Comparison of ENCODE assay signal across 25 cellular contexts in the genomic region with DNA sequence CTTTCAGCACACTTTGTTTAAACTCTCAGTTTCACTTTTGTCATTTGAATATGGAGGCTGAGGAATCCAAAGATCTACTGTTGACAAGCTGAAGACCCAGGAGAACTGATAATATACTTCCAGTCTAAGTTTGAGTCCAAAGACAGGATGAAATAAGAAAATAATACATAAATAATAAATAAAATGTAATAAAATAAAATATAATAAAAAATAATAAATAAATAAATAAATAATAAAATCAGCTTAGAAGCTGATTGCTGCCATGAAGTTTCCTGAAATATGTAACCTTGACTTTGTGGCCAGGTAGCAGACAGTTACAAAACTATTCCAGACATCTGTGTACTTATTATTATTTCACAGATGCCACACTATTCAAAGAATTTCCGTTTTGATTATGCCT. TPM values are rescaled to one million over a fixed set of nuclear protein-coding genes. Genes with fewer than 3 reads are reported as not detected.
"Had no signal": no experiment of that assay in that cellular context is flagged by ENCODE, and none has a peak within 500 bp of the region (broad histone marks: within the 10 kb centered on the region; RNA-seq: fewer than 3 reads in every experiment).

No MANE protein-coding gene starts in this region.

- H3K36me3 Mint-ChIP-seq: stimulated activated effector memory CD8-positive, alpha-beta T cell treated with anti-CD3 and anti-CD28 coated beads, Interleukin-12 subunit alpha, Interleukin-12 subunit beta, amount 100 ng/mL, for 72 hours; stimulated activated memory B cell treated with anti-CD40 and anti-IgM and Interleukin-4, amounts not matched to agents 10 μg/mL and 1 μg/mL and 100 μg/mL, for 72 hours; stimulated activated naive B cell treated with anti-CD40 and anti-IgM and Interleukin-4, amounts not matched to agents 10 μg/mL and 1 μg/mL and 100 μg/mL, for 72 hours; type B pancreatic cell had no signal

- H3K27me3 Mint-ChIP-seq: stimulated activated memory B cell treated with anti-CD40 and anti-IgM and Interleukin-4, amounts not matched to agents 10 μg/mL and 1 μg/mL and 100 μg/mL, for 72 hours; stimulated activated naive B cell treated with anti-CD40 and anti-IgM and Interleukin-4, amounts not matched to agents 10 μg/mL and 1 μg/mL and 100 μg/mL, for 72 hours; stimulated activated naive CD8-positive, alpha-beta T cell treated with anti-CD3 and anti-CD28 coated beads, Interleukin-15, amount 100 ng/mL, for 72 hours had no signal

- ATAC-seq: stimulated activated effector memory CD8-positive, alpha-beta T cell treated with anti-CD3 and anti-CD28 coated beads, Interleukin-12 subunit alpha, Interleukin-12 subunit beta, amount 100 ng/mL, for 72 hours; stimulated activated memory B cell treated with anti-CD40 and anti-IgM and Interleukin-4, amounts not matched to agents 10 μg/mL and 1 μg/mL and 100 μg/mL, for 72 hours; stimulated activated naive B cell treated with anti-CD40 and anti-IgM and Interleukin-4, amounts not matched to agents 10 μg/mL and 1 μg/mL and 100 μg/mL, for 72 hours; stimulated activated naive CD8-positive, alpha-beta T cell treated with anti-CD3 and anti-CD28 coated beads, Interleukin-15, amount 100 ng/mL, for 72 hours; stimulated activated naive CD8-positive, alpha-beta T cell treated with anti-CD3 and anti-CD28 coated beads, Interleukin-15, Interleukin-2, amounts not matched to agents 100 U/mL and 50 U/mL, for 24 hours; upper lobe of right lung had no signal

- DNase-seq: stimulated activated CD4-positive, alpha-beta T cell treated with anti-CD3 and anti-CD28 coated beads, Interleukin-2, amount 100 ng/mL, for 48 hours; stimulated activated CD4-positive, alpha-beta T cell treated with anti-CD3 and anti-CD28 coated beads, Interleukin-4, amount 100 ng/mL, for 1 hour; stimulated activated CD4-positive, alpha-beta T cell treated with anti-CD3 and anti-CD28 coated beads, Interleukin-4, amount 100 ng/mL, for 24 hours; stimulated activated CD4-positive, alpha-beta T cell treated with anti-CD3 and anti-CD28 coated beads, Interleukin-4, amount 100 ng/mL, for 4 hours; stimulated activated CD8-positive, alpha-beta memory T cell treated with anti-CD3 and anti-CD28 coated beads, Interleukin-4, amount 100 ng/mL, for 48 hours; stimulated activated naive B cell treated with anti-CD40 and anti-IgM and Interleukin-4, amounts not matched to agents 10 μg/mL and 1 μg/mL and 100 μg/mL, for 72 hours; stimulated activated naive CD4-positive, alpha-beta T cell; stimulated activated naive CD4-positive, alpha-beta T cell treated with Interleukin-2 at 50 U/mL for 16 hours; stimulated activated naive CD8-positive, alpha-beta T cell treated with anti-CD3 and anti-CD28 coated beads, Interleukin-15, amount 100 ng/mL, for 72 hours; stimulated activated naive CD8-positive, alpha-beta T cell treated with anti-CD3 and anti-CD28 coated beads, Interleukin-15, Interleukin-2, amounts not matched to agents 100 U/mL and 50 U/mL, for 24 hours; stomach; substantia nigra; testis; thyroid gland; tibial artery; transverse colon; trophoblast cell; upper lobe of left lung; upper lobe of right lung; uterus had no signal

- H3K4me1 Mint-ChIP-seq: stimulated activated effector memory CD8-positive, alpha-beta T cell treated with anti-CD3 and anti-CD28 coated beads, Interleukin-12 subunit alpha, Interleukin-12 subunit beta, amount 100 ng/mL, for 72 hours; stimulated activated memory B cell treated with anti-CD40 and anti-IgM and Interleukin-4, amounts not matched to agents 10 μg/mL and 1 μg/mL and 100 μg/mL, for 72 hours; stimulated activated naive B cell treated with anti-CD40 and anti-IgM and Interleukin-4, amounts not matched to agents 10 μg/mL and 1 μg/mL and 100 μg/mL, for 72 hours; stimulated activated naive CD8-positive, alpha-beta T cell treated with anti-CD3 and anti-CD28 coated beads, Interleukin-15, amount 100 ng/mL, for 72 hours had no signal

- H3K4me3 Mint-ChIP-seq: stimulated activated effector memory CD8-positive, alpha-beta T cell treated with anti-CD3 and anti-CD28 coated beads, Interleukin-12 subunit alpha, Interleukin-12 subunit beta, amount 100 ng/mL, for 72 hours; stimulated activated memory B cell treated with anti-CD40 and anti-IgM and Interleukin-4, amounts not matched to agents 10 μg/mL and 1 μg/mL and 100 μg/mL, for 72 hours; stimulated activated naive B cell treated with anti-CD40 and anti-IgM and Interleukin-4, amounts not matched to agents 10 μg/mL and 1 μg/mL and 100 μg/mL, for 72 hours; stimulated activated naive CD8-positive, alpha-beta T cell treated with anti-CD3 and anti-CD28 coated beads, Interleukin-15, amount 100 ng/mL, for 72 hours; stimulated activated naive CD8-positive, alpha-beta T cell treated with anti-CD3 and anti-CD28 coated beads, Interleukin-15, Interleukin-2, amounts not matched to agents 100 ng/mL and 50 ng/mL, for 24 hours; type B pancreatic cell had no signal

- H3K9me3 Mint-ChIP-seq: stimulated activated naive CD8-positive, alpha-beta T cell treated with anti-CD3 and anti-CD28 coated beads, Interleukin-15, amount 100 ng/mL, for 72 hours; stimulated activated naive CD8-positive, alpha-beta T cell treated with anti-CD3 and anti-CD28 coated beads, Interleukin-15, Interleukin-2, amounts not matched to agents 100 ng/mL and 50 ng/mL, for 24 hours; type B pancreatic cell had no signal

- H3K27ac Mint-ChIP-seq: stimulated activated effector memory CD8-positive, alpha-beta T cell treated with anti-CD3 and anti-CD28 coated beads, Interleukin-12 subunit alpha, Interleukin-12 subunit beta, amount 100 ng/mL, for 72 hours; stimulated activated memory B cell treated with anti-CD40 and anti-IgM and Interleukin-4, amounts not matched to agents 10 μg/mL and 1 μg/mL and 100 μg/mL, for 72 hours; stimulated activated naive B cell treated with anti-CD40 and anti-IgM and Interleukin-4, amounts not matched to agents 10 μg/mL and 1 μg/mL and 100 μg/mL, for 72 hours; stimulated activated naive CD8-positive, alpha-beta T cell treated with anti-CD3 and anti-CD28 coated beads, Interleukin-15, amount 100 ng/mL, for 72 hours; stimulated activated naive CD8-positive, alpha-beta T cell treated with anti-CD3 and anti-CD28 coated beads, Interleukin-15, Interleukin-2, amounts not matched to agents 100 ng/mL and 50 ng/mL, for 24 hours; type B pancreatic cell had no signal

RNA-seq across cellular contexts. Expression of a gene that starts 55.0 kb away (rescaled TPM):
- total RNA-seq: thyroid gland, upper lobe of left lung, upper lobe of right lung, ureter had no signal
